ENCODE assay signal across 8 cellular contexts in the genomic region with DNA sequence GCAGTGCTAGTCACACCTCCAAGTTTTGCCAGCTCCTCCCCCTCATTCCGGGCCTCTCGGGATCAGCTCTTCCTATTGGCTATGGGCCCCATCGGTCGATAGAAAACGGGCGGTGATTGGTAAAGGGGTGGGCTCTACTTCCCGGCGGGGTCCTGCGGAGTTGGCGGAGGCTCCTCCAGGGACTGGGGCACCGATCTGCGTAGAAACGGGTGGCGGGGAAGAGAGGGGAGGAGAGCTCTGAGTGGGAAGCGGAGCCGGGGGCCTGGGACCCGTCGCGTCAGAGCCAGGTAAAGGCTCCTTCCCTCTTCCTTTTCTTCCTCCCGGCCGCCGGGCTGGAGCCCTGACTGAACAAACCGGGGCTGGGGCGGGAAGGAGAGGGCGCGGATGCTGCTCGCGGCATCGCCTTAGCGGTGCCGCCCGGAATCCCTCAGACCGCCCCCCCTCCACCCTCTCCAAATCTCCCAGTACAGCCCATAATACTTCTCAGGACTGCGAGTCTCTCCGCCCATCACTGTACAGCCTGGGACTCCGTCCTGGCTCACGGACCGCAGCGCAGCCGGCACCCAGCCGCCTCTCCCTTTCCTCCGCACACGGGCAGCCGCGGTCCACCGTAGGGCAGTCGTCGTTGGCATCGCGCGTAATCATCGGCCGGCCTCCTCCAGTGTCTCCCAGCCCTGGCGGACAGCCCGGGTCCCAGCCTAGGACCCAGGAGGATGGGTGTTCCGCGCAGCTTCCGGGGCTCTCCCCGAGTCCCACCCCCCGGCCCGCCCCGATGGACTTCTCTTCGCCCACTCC. TPM values are rescaled to one million over a fixed set of nuclear protein-coding genes. Genes with fewer than 3 reads are reported as not detected.
DNase-seq lines count a peak whose midpoint lies in the region; ATAC-seq, FAIRE-seq and TF ChIP-seq lines count a peak whose summit lies in the region.
"Not testable (repeated sequence)": the region's sequence is repeated elsewhere in the genome, so short reads cannot be mapped to it uniquely, and the experiment has no call there.

Gene SRGAP2 (plus strand): TSS at position 178 of the 795 bp plus-strand sequence. CDS start 2,430 bp downstream, outside the sequence.

- not testable (repeated sequence) for H3K4me1 ChIP-seq in A549; NT2/D1 (ENCODE audit: insufficient read depth, insufficient read length)

- H3K9me3 ChIP-seq in A549; NT2/D1 (ENCODE audit: insufficient read depth, low read length): not testable (repeated sequence)

- H3K27ac ChIP-seq in A549 (peak within 1 kb of the TSS; percentile 70 to 88), skin epidermis (peak within 1 kb of the TSS in 20 of 21 experiments; percentile 39 to 85 (median 72))
- not testable (repeated sequence) for H3K27ac ChIP-seq in HL-60 (replicated peaks)

- ATAC-seq in A549 (peak; percentile 62 to 80), GM19438 (IDR thresholded peaks at IDR 0.05; ENCODE audit: low read depth, unreplicated experiment) (peak; percentile 17), left colon (peak; percentile 19)

- peak within 1 kb of the TSS; percentile 61 for H3K9ac ChIP-seq in NT2/D1 (ENCODE audit: insufficient read length, low read depth)

- not testable (repeated sequence) for TF ChIP-seq EP300 in A549 (IDR thresholded peaks at IDR 0.05)

- under 1% methylated on average over 20 of the region's 63 CpGs for WGBS in A549 (ENCODE audit: missing lambda C conversion rate)

- not testable (repeated sequence) for H3K36me3 ChIP-seq in NT2/D1 (ENCODE audit: insufficient read depth, insufficient read length, low read length)

- DNase-seq in A549 (ENCODE audit: low read depth in 1 of 2, low spot score in 1 of 2) (peak in 1 of 2 experiments; percentile 63), HL-60 (ENCODE audit: low read depth in 1 of 2, low spot score in 1 of 2) (peak; percentile 45 to 63), left colon (peak; percentile 52 to 53)
- not testable (repeated sequence) for DNase-seq in NT2/D1 (ENCODE audit: low read depth, low spot score)
- DNase-seq in activated CD4-positive, alpha-beta memory T cell treated with anti-CD3 and anti-CD28 coated beads, Interleukin-2, amount 10 ng/mL, durations not matched to agents 7 days and 5 days, result peak; percentile 67

- H3K27ac Mint-ChIP-seq in activated CD4-positive, alpha-beta memory T cell treated with anti-CD3 and anti-CD28 coated beads, Interleukin-2, amount 10 ng/mL, durations not matched to agents 7 days and 5 days, result peak within 1 kb of the TSS; percentile 78
- peak within 1 kb of the TSS; percentile 90 for H3K27ac Mint-ChIP-seq in dendritic cell treated with granulocyte-macrophage colony-stimulating factor and Interleukin-4, amounts not matched to agents 40 ng/mL and 50 ng/mL, for 4 days

- H3K4me3 ChIP-seq in A549 (peak within 1 kb of the TSS; percentile 50), HL-60 (replicated peaks; ENCODE audit: insufficient read depth, low read length) (peak within 1 kb of the TSS; percentile 49), NT2/D1 (ENCODE audit: insufficient read length, low read depth) (peak within 1 kb of the TSS; percentile 26), skin epidermis (peak within 1 kb of the TSS; percentile 42 to 62 (median 55))

- intact Hi-C loops in dendritic cell treated with granulocyte-macrophage colony-stimulating factor and Interleukin-4, amounts not matched to agents 40 ng/mL and 50 ng/mL, for 4 days (cut with micrococcal nuclease); left colon (cut with DNase I, micrococcal nuclease): not testable (repeated sequence)

- H3K27me3 Mint-ChIP-seq in activated CD4-positive, alpha-beta memory T cell treated with anti-CD3 and anti-CD28 coated beads, Interleukin-2, amount 10 ng/mL, durations not matched to agents 7 days and 5 days; dendritic cell treated with granulocyte-macrophage colony-stimulating factor and Interleukin-4, amounts not matched to agents 40 ng/mL and 50 ng/mL, for 4 days: not testable (repeated sequence)

- not testable (repeated sequence) for TF ChIP-seq RAD21 in A549 (conservative IDR thresholded peaks at IDR 0.05 in 1 of 2, IDR thresholded peaks at IDR 0.05 in 1 of 2)

- not testable (repeated sequence) for H3K27me3 ChIP-seq in HL-60 (ENCODE audit: insufficient read depth, poor library complexity, severe bottlenecking); NT2/D1 (ENCODE audit: insufficient read depth, insufficient read length)

- H3K4me1 Mint-ChIP-seq in activated CD4-positive, alpha-beta memory T cell treated with anti-CD3 and anti-CD28 coated beads, Interleukin-2, amount 10 ng/mL, durations not matched to agents 7 days and 5 days; dendritic cell treated with granulocyte-macrophage colony-stimulating factor and Interleukin-4, amounts not matched to agents 40 ng/mL and 50 ng/mL, for 4 days (ENCODE audit: low read depth): not testable (repeated sequence)

- H3K9me3 Mint-ChIP-seq in activated CD4-positive, alpha-beta memory T cell treated with anti-CD3 and anti-CD28 coated beads, Interleukin-2, amount 10 ng/mL, durations not matched to agents 7 days and 5 days; dendritic cell treated with granulocyte-macrophage colony-stimulating factor and Interleukin-4, amounts not matched to agents 40 ng/mL and 50 ng/mL, for 4 days: not testable (repeated sequence)

- not testable (repeated sequence) for TF ChIP-seq POLR2A in A549 (IDR thresholded peaks at IDR 0.05; ENCODE audit: low read length)

- TF ChIP-seq CTCF in A549 (IDR thresholded peaks at IDR 0.05); HL-60 (IDR thresholded peaks at IDR 0.05; ENCODE audit: insufficient read depth, low read length): not testable (repeated sequence)

- H3K4me3 Mint-ChIP-seq in activated CD4-positive, alpha-beta memory T cell treated with anti-CD3 and anti-CD28 coated beads, Interleukin-2, amount 10 ng/mL, durations not matched to agents 7 days and 5 days, result peak within 1 kb of the TSS; percentile 84
- H3K4me3 Mint-ChIP-seq in dendritic cell treated with granulocyte-macrophage colony-stimulating factor and Interleukin-4, amounts not matched to agents 40 ng/mL and 50 ng/mL, for 4 days, result peak within 1 kb of the TSS; percentile 87

- H3K36me3 Mint-ChIP-seq in activated CD4-positive, alpha-beta memory T cell treated with anti-CD3 and anti-CD28 coated beads, Interleukin-2, amount 10 ng/mL, durations not matched to agents 7 days and 5 days (ENCODE audit: low read depth); dendritic cell treated with granulocyte-macrophage colony-stimulating factor and Interleukin-4, amounts not matched to agents 40 ng/mL and 50 ng/mL, for 4 days (ENCODE audit: low read depth): not testable (repeated sequence)

- CTCF ChIA-PET in A549 (lab: Yijun Ruan, JAX); activated CD4-positive, alpha-beta memory T cell treated with anti-CD3 and anti-CD28 coated beads, Interleukin-2, amount 10 ng/mL, durations not matched to agents 7 days and 5 days (lab: Charles Lee): not testable (repeated sequence)

- peak within 1 kb of the TSS; percentile 45; the same call in 2 of the 3 replicates for H3K4me2 ChIP-seq in A549

- FAIRE-seq in A549 (lab: Jason Lieb, UNC), result not testable (repeated sequence)

- POLR2A ChIA-PET in A549 (lab: Yijun Ruan, JAX); activated CD4-positive, alpha-beta memory T cell treated with anti-CD3 and anti-CD28 coated beads, Interleukin-2, amount 10 ng/mL, durations not matched to agents 7 days and 5 days (lab: Charles Lee): not testable (repeated sequence)

RNA-seq across cellular contexts. Expression of gene SRGAP2, which starts in this region (rescaled TPM):
- polyA plus RNA-seq in A549 (2011; rRNA removed) (12.3 and 18.7 TPM in 2 replicates), A549 (2017; fragmentation: RNase III; extraction: RNeasy Plus Mini Kit Qiagen cat#74134 plus additional on column Dnase treatment) (16.5 to 20.1 TPM (median 19.6 TPM) in 3 replicates)
- 5.7 and 7.8 TPM in 2 replicates for polyA plus RNA-seq in A549 (2012; cell fraction: cytosol; rRNA removed)
- polyA plus RNA-seq in A549 (2012; cell fraction: nucleus; rRNA removed), result 19.1 and 31.0 TPM in 2 replicates
- 28.7 and 43.6 TPM in 2 replicates for polyA minus RNA-seq in A549 (2011; rRNA and poly(A)+ RNA removed)
- total RNA-seq in activated CD4-positive, alpha-beta memory T cell treated with anti-CD3 and anti-CD28 coated beads, Interleukin-2, amount 10 ng/mL, durations not matched to agents 7 days and 5 days, result 100 to 1,000 TPM in 1 of 2 experiments, 10 to 100 TPM in 1; 96.1 to 108 TPM
- 10 to 100 TPM; 13.1 to 15.0 TPM for total RNA-seq in left colon

Comparison
In these comparisons a context has a peak if more than half of its experiments do, and no peak if none do; other contexts are left out.
1. RNA of gene SRGAP2 (total RNA-seq): 96.1 to 108 TPM in activated CD4-positive, alpha-beta memory T cell treated with anti-CD3 and anti-CD28 coated beads, Interleukin-2, amount 10 ng/mL, durations not matched to agents 7 days and 5 days; 13.1 to 15.0 TPM in left colon; every median in the first group is over 4 times any median in the second.
2. ATAC-seq: peak in every context shown above with its lines; median percentile 71 in A549; 19 in left colon; 17 in GM19438.
3. Peak in every context shown above with its lines, with median percentiles within 50 percentile points of each other: H3K4me3 ChIP-seq.